In genomic region chr14:39220473-39220872, GRCh38 we compare ENCODE assay signal across 5 cellular contexts. TPM values are rescaled to one million over a fixed set of nuclear protein-coding genes. Genes with fewer than 3 reads are reported as not detected.
DNase-seq lines count a peak whose midpoint lies in the region; ATAC-seq, FAIRE-seq and TF ChIP-seq lines count a peak whose summit lies in the region.
"Not testable (repeated sequence)": the region's sequence is repeated elsewhere in the genome, so short reads cannot be mapped to it uniquely, and the experiment has no call there.

No MANE protein-coding gene starts in this region.

- CTCF ChIA-PET in WTC11 (lab: Charles Lee); HepG2 (lab: Yijun Ruan, JAX; ENCODE audit: low intra/inter-chr PET ratio, low total read pairs): not testable (repeated sequence)

- H3K27ac ChIP-seq in GM23338 (ENCODE audit: low read depth); HepG2 (ENCODE audit: extremely low read length, insufficient read depth, low read length); trophoblast cell (ENCODE audit: low read depth, low read length): not testable (repeated sequence)

- not testable (repeated sequence) for H4K20me1 ChIP-seq in GM23338 (replicated peaks; ENCODE audit: insufficient read depth); HepG2 (ENCODE audit: insufficient read depth, low read length)

- not testable (repeated sequence) for H3K27me3 ChIP-seq in GM23338 (ENCODE audit: insufficient read depth); HepG2 (ENCODE audit: control insufficient read depth in 1 of 2, insufficient read depth in 2 of 2, low read length in 2 of 2); trophoblast cell (ENCODE audit: insufficient read depth, low read length)

- H3K9ac ChIP-seq in HepG2 (ENCODE audit: insufficient read depth, low read depth, low read length); trophoblast cell (ENCODE audit: low read length): not testable (repeated sequence)

- not testable (repeated sequence) for TF ChIP-seq POLR2A in HepG2 (IDR thresholded peaks at IDR 0.05; ENCODE audit: insufficient read depth in 1 of 2, low read depth in 2 of 2, low read length in 2 of 2)

- TF ChIP-seq EP300 in HepG2 (IDR thresholded peaks at IDR 0.05; ENCODE audit: low read depth in 2 of 2, low read length in 2 of 2); HepG2 (CRISPR knock-in tag; IDR thresholded peaks at IDR 0.05; ENCODE audit: borderline replicate concordance): not testable (repeated sequence)

- TF ChIP-seq CTCF in GM23338 (conservative IDR thresholded peaks at IDR 0.05; ENCODE audit: low read depth in 2 of 2); WTC11 (IDR thresholded peaks at IDR 0.05); HepG2 (CRISPR knock-in tag; IDR thresholded peaks at IDR 0.05): not testable (repeated sequence)

- H3K4ac ChIP-seq in trophoblast cell (ENCODE audit: low read depth, low read length) = not testable (repeated sequence)

- peak overlapping the region; percentile 5 for H2BK12ac ChIP-seq in trophoblast cell (ENCODE audit: low read length)

- H3K4me3 Mint-ChIP-seq in GM23338, WTC11: not testable (repeated sequence)

- H2BK5ac ChIP-seq in trophoblast cell (ENCODE audit: low read depth, low read length, poor library complexity) = not testable (repeated sequence)

- H3K14ac ChIP-seq in trophoblast cell (ENCODE audit: low read length) = not testable (repeated sequence)

- not testable (repeated sequence) for H3K27ac Mint-ChIP-seq in GM23338, WTC11

- H3K9me3 Mint-ChIP-seq in GM23338, WTC11: not testable (repeated sequence)

- not testable (repeated sequence) for H3K9me3 ChIP-seq in HepG2 (ENCODE audit: low read length); trophoblast cell (ENCODE audit: insufficient read depth, low read depth, low read length)

- not testable (repeated sequence) for H3K27me3 Mint-ChIP-seq in GM23338 (ENCODE audit: insufficient read depth, low read depth, poor library complexity); WTC11 (ENCODE audit: low read depth)

- not testable (repeated sequence) for H3K36me3 Mint-ChIP-seq in GM23338 (ENCODE audit: low read depth); WTC11

- intact Hi-C loops in HepG2 (cut with micrococcal nuclease; ENCODE audit: unreplicated experiment) = not testable (repeated sequence)

- H3F3A ChIP-seq in GM23338 (replicated peaks; ENCODE audit: low read depth) = not testable (repeated sequence)

- H3K4me1 ChIP-seq in GM23338 (ENCODE audit: insufficient read depth) = not testable (repeated sequence)
- H3K4me1 ChIP-seq in HepG2 (ENCODE audit: insufficient read depth, low read length) = peaks cover 23% of the 10 kb centered on the region
- peaks cover 9 to 14% of the 10 kb centered on the region in 2 experiments for H3K4me1 ChIP-seq in trophoblast cell (ENCODE audit: control insufficient read depth in 1 of 2, insufficient read depth in 2 of 2, low read length in 2 of 2)

- not testable (repeated sequence) for H2BK120ac ChIP-seq in trophoblast cell (ENCODE audit: insufficient read depth, low read length, poor library complexity)

- H3K4me2 ChIP-seq in GM23338; HepG2 (ENCODE audit: low read depth, low read length); trophoblast cell (ENCODE audit: low read length): not testable (repeated sequence)

- not testable (repeated sequence) for H3K9me2 ChIP-seq in GM23338 (ENCODE audit: insufficient read depth)

- H3K79me2 ChIP-seq in GM23338 (replicated peaks; ENCODE audit: insufficient read depth); HepG2 (ENCODE audit: insufficient read depth, low read length); trophoblast cell (ENCODE audit: control insufficient read depth, insufficient read depth, low read length, poor library complexity): not testable (repeated sequence)

- H4K8ac ChIP-seq in trophoblast cell (ENCODE audit: low read depth, low read length) = not testable (repeated sequence)

- POLR2A ChIA-PET in WTC11 (lab: Charles Lee) = not testable (repeated sequence)
- POLR2A ChIA-PET in HepG2 (lab: Yijun Ruan, JAX) = interaction anchor here (0.8 kb wide), 1 partner anchor 12 kb away, joined by 3 read pairs; no protein-coding TSS in a partner anchor

- BruUV-seq in HepG2 (replicated peaks; lab: Mats Ljungman, UMichigan) = not testable (repeated sequence)

- TF ChIP-seq RAD21 in HepG2 (CRISPR knock-in tag; IDR thresholded peaks at IDR 0.05) = not testable (repeated sequence)

- DNase-seq in GM23338 (ENCODE audit: low spot score); WTC11 (ENCODE audit: low spot score); HepG2 (ENCODE audit: low spot score); trophoblast cell: not testable (repeated sequence)
- DNase-seq in M059J (ENCODE audit: low read depth) = peak; percentile 5

- H3K79me1 ChIP-seq in trophoblast cell (ENCODE audit: low read length) = not testable (repeated sequence)

- not testable (repeated sequence) for H4K12ac ChIP-seq in trophoblast cell (ENCODE audit: low read depth, low read length)

- H2AK5ac ChIP-seq in trophoblast cell (ENCODE audit: low read length) = not testable (repeated sequence)

- H3K23ac ChIP-seq in trophoblast cell (ENCODE audit: low read length) = not testable (repeated sequence)

- ATAC-seq in GM23338, WTC11, HepG2: not testable (repeated sequence)

- 80% methylated on average over 1 of the region's 1 CpG for WGBS in HepG2 (ENCODE audit: low lambda C conversion rate)
- no CpG with 5 or more reads among the region's 1 CpG for WGBS in trophoblast cell (ENCODE audit: extremely low coverage, insufficient coverage, insufficient read length)

- in situ Hi-C loops in HepG2 (cut with HindIII; ENCODE audit: extremely low pct_ligation_motif_present, low pct_unique_long_range_greater_than_20kb) = not testable (repeated sequence)

- not testable (repeated sequence) for H3K36me3 ChIP-seq in GM23338 (ENCODE audit: insufficient read depth); HepG2 (replicated peaks in 1 of 2; ENCODE audit: control insufficient read depth in 1 of 2, insufficient read depth in 2 of 2, low read length in 2 of 2); trophoblast cell (ENCODE audit: control insufficient read depth in 1 of 2, insufficient read depth in 2 of 2, low read length in 2 of 2)

- not testable (repeated sequence) for FAIRE-seq in HepG2 (lab: Jason Lieb, UNC)

- H3K4me1 Mint-ChIP-seq in GM23338 = not testable (repeated sequence)
- H3K4me1 Mint-ChIP-seq in WTC11 = peaks cover 12% of the 10 kb centered on the region

- H3K18ac ChIP-seq in trophoblast cell (ENCODE audit: low read length) = not testable (repeated sequence)

- H2AFZ ChIP-seq in GM23338 = peak overlapping the region; percentile 33; the same call in 1 of the 2 replicates
- not testable (repeated sequence) for H2AFZ ChIP-seq in HepG2 (ENCODE audit: low read length); trophoblast cell (ENCODE audit: insufficient read depth, low read length, poor library complexity)

- peak overlapping the region; percentile 2 for H4K91ac ChIP-seq in trophoblast cell (ENCODE audit: low read depth, low read length)

- H3K4me3 ChIP-seq in GM23338; HepG2 (replicated peaks in 1 of 3; ENCODE audit: insufficient read depth in 1 of 3, low read depth in 2 of 3, low read length in 3 of 3); trophoblast cell (ENCODE audit: low read depth, low read length): not testable (repeated sequence)

RNA-seq across cellular contexts. Expression of gene MIA2, which starts 13.2 kb away (rescaled TPM):
- 8.5 and 10.9 TPM in 2 replicates for total RNA-seq in GM23338 (2014; rRNA removed; shearing (Covaris generic))
- polyA plus RNA-seq in GM23338 (2016; fragmentation: Nextera tagmentation; extraction: Ambion mirVana) (8.6 and 9.5 TPM in 2 replicates), HepG2 (2011; rRNA removed) (131 and 134 TPM in 2 replicates)
- 18.0 and 20.1 TPM in 2 replicates for total RNA-seq in M059J (2014; rRNA removed; shearing (Covaris generic))
- total RNA-seq in WTC11 (2021) (10.9 to 11.3 TPM (median 11.3 TPM) in 3 replicates), HepG2 (2016; rRNA removed; fragmentation: Illumina TruSeq; extraction: Trizol) (119 and 158 TPM in 2 replicates)
- 154 and 169 TPM in 2 replicates for total RNA-seq in HepG2 (2016; cell fraction: cytosol; rRNA removed; fragmentation: Illumina TruSeq; extraction: Trizol; ENCODE audit: low read depth)
- 111 and 161 TPM in 2 replicates for total RNA-seq in HepG2 (2016; cell fraction: insoluble cytoplasmic fraction; rRNA removed; fragmentation: Illumina TruSeq; extraction: Trizol)
- 165 and 196 TPM in 2 replicates for total RNA-seq in HepG2 (2016; cell fraction: membrane; rRNA removed; fragmentation: Illumina TruSeq; extraction: Trizol)
- total RNA-seq in HepG2 (2016; cell fraction: nucleus; rRNA removed; fragmentation: Illumina TruSeq; extraction: Trizol) = 192 and 219 TPM in 2 replicates
- 57.1 and 79.7 TPM in 2 replicates for polyA plus RNA-seq in HepG2 (2011; cell fraction: cytosol; rRNA removed)
- 77.3 and 94.7 TPM in 2 replicates for polyA plus RNA-seq in HepG2 (2011; cell fraction: nucleus; rRNA removed)
- 103 and 118 TPM in 2 replicates for polyA plus RNA-seq in HepG2 (2012)
- polyA plus RNA-seq in HepG2 (2016; cell fraction: cytosol; fragmentation: Illumina TruSeq; extraction: Trizol; ENCODE audit: low read depth) = 19.6 and 24.5 TPM in 2 replicates
- 95.4 and 102 TPM in 2 replicates for polyA plus RNA-seq in HepG2 (2016; cell fraction: insoluble cytoplasmic fraction; fragmentation: Illumina TruSeq; extraction: Trizol; ENCODE audit: low read depth)
- polyA plus RNA-seq in HepG2 (2016; cell fraction: membrane; fragmentation: Illumina TruSeq; extraction: Trizol; ENCODE audit: low read depth) = 45.8 and 50.4 TPM in 2 replicates
- polyA plus RNA-seq in HepG2 (2016; cell fraction: nucleus; fragmentation: Illumina TruSeq; extraction: Trizol; ENCODE audit: insufficient read depth, low read depth) = 216 and 223 TPM in 2 replicates
- polyA minus RNA-seq in HepG2 (2011; rRNA and poly(A)+ RNA removed; ENCODE audit: low replicate concordance) = 24.3 and 71.9 TPM in 2 replicates
- polyA minus RNA-seq in HepG2 (2011; cell fraction: cytosol; rRNA and poly(A)+ RNA removed) = 59.9 and 69.8 TPM in 2 replicates
- polyA minus RNA-seq in HepG2 (2011; cell fraction: nucleus; rRNA and poly(A)+ RNA removed) = 211 and 242 TPM in 2 replicates
- polyA plus RNA-seq in trophoblast cell (2013) = 20.3 and 22.2 TPM in 2 replicates

RNA-seq across cellular contexts. Expression of gene PNN, which starts 45.4 kb away (rescaled TPM):
- 60.0 and 69.8 TPM in 2 replicates for total RNA-seq in GM23338 (2014; rRNA removed; shearing (Covaris generic))
- polyA plus RNA-seq in GM23338 (2016; fragmentation: Nextera tagmentation; extraction: Ambion mirVana) = 275 and 325 TPM in 2 replicates
- 20.2 and 23.6 TPM in 2 replicates for total RNA-seq in M059J (2014; rRNA removed; shearing (Covaris generic))
- total RNA-seq in WTC11 (2021) = 135 to 156 TPM (median 135 TPM) in 3 replicates
- total RNA-seq in HepG2 (2016; rRNA removed; fragmentation: Illumina TruSeq; extraction: Trizol) = 110 and 214 TPM in 2 replicates
- 47.1 and 48.8 TPM in 2 replicates for total RNA-seq in HepG2 (2016; cell fraction: cytosol; rRNA removed; fragmentation: Illumina TruSeq; extraction: Trizol; ENCODE audit: low read depth)
- total RNA-seq in HepG2 (2016; cell fraction: insoluble cytoplasmic fraction; rRNA removed; fragmentation: Illumina TruSeq; extraction: Trizol) = 105 and 215 TPM in 2 replicates
- total RNA-seq in HepG2 (2016; cell fraction: membrane; rRNA removed; fragmentation: Illumina TruSeq; extraction: Trizol) = 22.0 and 26.0 TPM in 2 replicates
- total RNA-seq in HepG2 (2016; cell fraction: nucleus; rRNA removed; fragmentation: Illumina TruSeq; extraction: Trizol) = 407 and 445 TPM in 2 replicates
- 58.0 and 58.6 TPM in 2 replicates for polyA plus RNA-seq in HepG2 (2011; rRNA removed)
- polyA plus RNA-seq in HepG2 (2011; cell fraction: cytosol; rRNA removed) = 22.1 and 29.7 TPM in 2 replicates
- 315 and 430 TPM in 2 replicates for polyA plus RNA-seq in HepG2 (2011; cell fraction: nucleus; rRNA removed)
- polyA plus RNA-seq in HepG2 (2012) = 184 and 252 TPM in 2 replicates
- polyA plus RNA-seq in HepG2 (2016; cell fraction: cytosol; fragmentation: Illumina TruSeq; extraction: Trizol; ENCODE audit: low read depth) = 4.4 and 5.0 TPM in 2 replicates
- 155 and 157 TPM in 2 replicates for polyA plus RNA-seq in HepG2 (2016; cell fraction: insoluble cytoplasmic fraction; fragmentation: Illumina TruSeq; extraction: Trizol; ENCODE audit: low read depth)
- 13.0 and 14.4 TPM in 2 replicates for polyA plus RNA-seq in HepG2 (2016; cell fraction: membrane; fragmentation: Illumina TruSeq; extraction: Trizol; ENCODE audit: low read depth)
- polyA plus RNA-seq in HepG2 (2016; cell fraction: nucleus; fragmentation: Illumina TruSeq; extraction: Trizol; ENCODE audit: insufficient read depth, low read depth) = 1,319 and 1,369 TPM in 2 replicates
- polyA minus RNA-seq in HepG2 (2011; rRNA and poly(A)+ RNA removed; ENCODE audit: low replicate concordance) = 19.2 and 20.9 TPM in 2 replicates
- polyA minus RNA-seq in HepG2 (2011; cell fraction: cytosol; rRNA and poly(A)+ RNA removed) = 15.5 and 21.0 TPM in 2 replicates
- polyA minus RNA-seq in HepG2 (2011; cell fraction: nucleus; rRNA and poly(A)+ RNA removed) = 311 and 317 TPM in 2 replicates
- 98.7 and 101 TPM in 2 replicates for polyA plus RNA-seq in trophoblast cell (2013)

RNA-seq across cellular contexts. Expression of gene TRAPPC6B, which starts 50.3 kb away (rescaled TPM):
- total RNA-seq in GM23338 (2014; rRNA removed; shearing (Covaris generic)) = 20.2 and 27.7 TPM in 2 replicates
- 14.8 and 17.2 TPM in 2 replicates for polyA plus RNA-seq in GM23338 (2016; fragmentation: Nextera tagmentation; extraction: Ambion mirVana)
- total RNA-seq in M059J (2014; rRNA removed; shearing (Covaris generic)) = 28.7 and 34.5 TPM in 2 replicates
- 19.8 to 22.2 TPM (median 20.8 TPM) in 3 replicates for total RNA-seq in WTC11 (2021)
- total RNA-seq in HepG2 (2016; rRNA removed; fragmentation: Illumina TruSeq; extraction: Trizol) = 51.2 and 77.5 TPM in 2 replicates
- total RNA-seq in HepG2 (2016; cell fraction: cytosol; rRNA removed; fragmentation: Illumina TruSeq; extraction: Trizol; ENCODE audit: low read depth) = 9.2 and 9.8 TPM in 2 replicates
- 48.6 and 74.0 TPM in 2 replicates for total RNA-seq in HepG2 (2016; cell fraction: insoluble cytoplasmic fraction; rRNA removed; fragmentation: Illumina TruSeq; extraction: Trizol)
- total RNA-seq in HepG2 (2016; cell fraction: membrane; rRNA removed; fragmentation: Illumina TruSeq; extraction: Trizol) = 22.7 and 27.3 TPM in 2 replicates
- 47.2 and 50.6 TPM in 2 replicates for total RNA-seq in HepG2 (2016; cell fraction: nucleus; rRNA removed; fragmentation: Illumina TruSeq; extraction: Trizol)
- 29.8 and 34.3 TPM in 2 replicates for polyA plus RNA-seq in HepG2 (2011; rRNA removed)
- 19.3 and 27.7 TPM in 2 replicates for polyA plus RNA-seq in HepG2 (2011; cell fraction: cytosol; rRNA removed)
- 37.2 and 38.5 TPM in 2 replicates for polyA plus RNA-seq in HepG2 (2011; cell fraction: nucleus; rRNA removed)
- 35.0 and 40.6 TPM in 2 replicates for polyA plus RNA-seq in HepG2 (2012)
- polyA plus RNA-seq in HepG2 (2016; cell fraction: cytosol; fragmentation: Illumina TruSeq; extraction: Trizol; ENCODE audit: low read depth) = 3.4 and 3.5 TPM in 2 replicates
- 65.3 and 70.4 TPM in 2 replicates for polyA plus RNA-seq in HepG2 (2016; cell fraction: insoluble cytoplasmic fraction; fragmentation: Illumina TruSeq; extraction: Trizol; ENCODE audit: low read depth)
- 13.6 and 13.7 TPM in 2 replicates for polyA plus RNA-seq in HepG2 (2016; cell fraction: membrane; fragmentation: Illumina TruSeq; extraction: Trizol; ENCODE audit: low read depth)
- 67.7 and 73.9 TPM in 2 replicates for polyA plus RNA-seq in HepG2 (2016; cell fraction: nucleus; fragmentation: Illumina TruSeq; extraction: Trizol; ENCODE audit: insufficient read depth, low read depth)
- polyA minus RNA-seq in HepG2 (2011; rRNA and poly(A)+ RNA removed; ENCODE audit: low replicate concordance) = 12.1 and 22.6 TPM in 2 replicates
- polyA minus RNA-seq in HepG2 (2011; cell fraction: cytosol; rRNA and poly(A)+ RNA removed) = 23.4 and 31.4 TPM in 2 replicates
- polyA minus RNA-seq in HepG2 (2011; cell fraction: nucleus; rRNA and poly(A)+ RNA removed) = 55.9 and 62.2 TPM in 2 replicates
- polyA plus RNA-seq in trophoblast cell (2013) = 13.9 and 15.4 TPM in 2 replicates
